Comparison of ENCODE assay signal across 22 cellular contexts in genomic region chr19:1425902-1426301, GRCh38.
"Had no signal": no experiment of that assay in that cellular context is flagged by ENCODE, and none has a peak within 500 bp of the region (broad histone marks: within the 10 kb centered on the region; RNA-seq: fewer than 3 reads in every experiment).

No MANE protein-coding gene starts in this region.

- FAIRE-seq: small intestine had no signal

- H3K27ac ChIP-seq: cardiac muscle cell, right atrium auricular region, upper lobe of left lung, WERI-Rb-1 had no signal

- H3K9me3 Mint-ChIP-seq: activated CD4-positive, alpha-beta memory T cell treated with anti-CD3 and anti-CD28 coated beads for 36 hours; naive B cell; T-helper 1 cell treated with Interleukin-12 subunit alpha and Interleukin-12 subunit beta and Interleukin-4 antibody, amounts not matched to agents 30 μg/mL and 1 μg/mL, for 36 hours had no signal

- H3K4me1 ChIP-seq: upper lobe of left lung had no signal

- H3K4me3 ChIP-seq: adrenal gland, cardiac muscle cell, dorsolateral prefrontal cortex, lung, right atrium auricular region, upper lobe of left lung had no signal

- H3K27ac Mint-ChIP-seq: activated CD4-positive, alpha-beta memory T cell treated with anti-CD3 and anti-CD28 coated beads for 36 hours; activated CD4-positive, alpha-beta T cell treated with anti-CD3 and anti-CD28 coated beads for 36 hours; activated CD8-positive, alpha-beta memory T cell treated with anti-CD3 and anti-CD28 coated beads, Interleukin-2, amount 10 ng/mL, durations not matched to agents 7 days and 5 days; T-helper 1 cell treated with Interleukin-12 subunit alpha and Interleukin-12 subunit beta and Interleukin-4 antibody, amounts not matched to agents 30 μg/mL and 1 μg/mL, for 36 hours had no signal

- DNase-seq: activated CD4-positive, alpha-beta memory T cell treated with anti-CD3 and anti-CD28 coated beads for 36 hours; activated CD4-positive, alpha-beta T cell treated with anti-CD3 and anti-CD28 coated beads for 36 hours; activated CD8-positive, alpha-beta memory T cell treated with anti-CD3 and anti-CD28 coated beads, Interleukin-2, amount 10 ng/mL, durations not matched to agents 7 days and 5 days; activated naive CD4-positive, alpha-beta T cell treated with anti-CD3 and anti-CD28 coated beads, Interleukin-2, amount 50 U/mL, for 16 hours; activated T-cell treated with anti-CD3 and anti-CD28 coated beads, Interleukin-2, amount 50 U/mL, for 1 hour; dorsolateral prefrontal cortex; foreskin melanocyte; head of caudate nucleus; left colon; naive B cell; occipital lobe; small intestine; stimulated activated CD4-positive, alpha-beta T cell treated with anti-CD3 and anti-CD28 coated beads, Interleukin-4, amount 100 ng/mL, for 4 hours; stimulated activated CD8-positive, alpha-beta memory T cell treated with anti-CD3 and anti-CD28 coated beads, Interleukin-4, amount 100 ng/mL, for 48 hours; stimulated activated naive CD8-positive, alpha-beta T cell treated with anti-CD3 and anti-CD28 coated beads, Interleukin-15, Interleukin-2, amounts not matched to agents 100 U/mL and 50 U/mL, for 24 hours; WERI-Rb-1 had no signal

- H3K9me3 ChIP-seq: adrenal gland, right atrium auricular region, upper lobe of left lung had no signal

- H3K27me3 ChIP-seq: adrenal gland, cardiac muscle cell, dorsolateral prefrontal cortex, right atrium auricular region, upper lobe of left lung had no signal

- H3K4me3 Mint-ChIP-seq: activated CD4-positive, alpha-beta memory T cell treated with anti-CD3 and anti-CD28 coated beads for 36 hours; activated CD4-positive, alpha-beta T cell treated with anti-CD3 and anti-CD28 coated beads for 36 hours; activated CD8-positive, alpha-beta memory T cell treated with anti-CD3 and anti-CD28 coated beads, Interleukin-2, amount 10 ng/mL, durations not matched to agents 7 days and 5 days; T-helper 1 cell treated with Interleukin-12 subunit alpha and Interleukin-12 subunit beta and Interleukin-4 antibody, amounts not matched to agents 30 μg/mL and 1 μg/mL, for 36 hours had no signal

- ATAC-seq: activated CD4-positive, alpha-beta T cell treated with anti-CD3 and anti-CD28 coated beads for 36 hours; activated CD8-positive, alpha-beta memory T cell treated with anti-CD3 and anti-CD28 coated beads, Interleukin-2, amount 10 ng/mL, durations not matched to agents 7 days and 5 days; left colon; stimulated activated naive CD8-positive, alpha-beta T cell treated with anti-CD3 and anti-CD28 coated beads, Interleukin-15, Interleukin-2, amounts not matched to agents 100 U/mL and 50 U/mL, for 24 hours had no signal

- H3K27me3 Mint-ChIP-seq: activated CD4-positive, alpha-beta memory T cell treated with anti-CD3 and anti-CD28 coated beads for 36 hours; activated CD4-positive, alpha-beta T cell treated with anti-CD3 and anti-CD28 coated beads for 36 hours; activated CD8-positive, alpha-beta memory T cell treated with anti-CD3 and anti-CD28 coated beads, Interleukin-2, amount 10 ng/mL, durations not matched to agents 7 days and 5 days; naive B cell had no signal

- H3K4me1 Mint-ChIP-seq: activated CD4-positive, alpha-beta T cell treated with anti-CD3 and anti-CD28 coated beads for 36 hours; activated CD8-positive, alpha-beta memory T cell treated with anti-CD3 and anti-CD28 coated beads, Interleukin-2, amount 10 ng/mL, durations not matched to agents 7 days and 5 days had no signal
